ENCODE assay signal across 10 cellular contexts in the genomic region with DNA sequence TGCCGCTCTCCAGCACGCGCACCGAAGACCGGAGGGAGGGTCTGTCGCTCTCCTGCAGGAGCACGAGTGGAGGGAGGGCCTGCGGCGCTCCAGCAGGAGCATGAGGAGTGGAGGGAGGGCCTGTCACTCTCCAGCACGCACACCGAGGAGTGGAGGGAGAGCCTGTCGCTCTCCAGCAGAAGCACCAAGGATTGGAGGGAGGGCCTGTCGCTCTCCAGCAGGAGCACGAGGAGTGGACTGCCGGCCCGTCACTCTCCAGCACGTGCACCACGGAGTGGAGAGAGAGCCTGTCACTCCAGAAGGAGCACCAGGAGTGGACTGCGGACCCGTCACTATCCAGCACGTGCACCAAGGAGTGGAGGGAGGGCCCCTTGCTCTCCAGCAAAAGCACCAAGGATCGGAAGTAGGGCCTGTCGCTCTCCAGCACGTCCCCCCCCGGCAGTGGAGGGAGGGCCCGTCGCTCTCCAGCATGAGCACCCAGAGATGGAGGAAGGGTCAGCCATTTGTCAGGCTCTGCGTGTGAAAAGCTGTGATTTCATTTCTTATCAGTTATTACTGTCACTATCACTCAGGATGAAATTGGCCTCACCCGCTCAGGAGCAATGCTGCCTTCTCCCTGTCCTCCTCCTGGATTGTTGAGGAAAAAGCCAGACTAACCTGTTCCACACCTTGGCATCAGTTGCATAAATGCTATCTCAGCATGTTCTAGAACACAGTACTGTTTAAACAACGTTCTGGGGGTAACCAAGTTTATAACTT. TPM values are rescaled to one million over a fixed set of nuclear protein-coding genes. Genes with fewer than 3 reads are reported as not detected.
DNase-seq lines count a peak whose midpoint lies in the region; ATAC-seq and TF ChIP-seq lines count a peak whose summit lies in the region.
"Had no signal": no experiment of that assay in that cellular context is flagged by ENCODE, and none has a peak within 500 bp of the region (broad histone marks: within the 10 kb centered on the region; RNA-seq: fewer than 3 reads in every experiment).

No MANE protein-coding gene starts in this region.

- ATAC-seq in WTC11: peak; percentile 97

- peak overlapping the region; percentile 39; the same call in 1 of the 2 replicates for H3K4me3 Mint-ChIP-seq in WTC11
- H3K4me3 Mint-ChIP-seq: T-helper 1 cell treated with Interleukin-12 subunit alpha and Interleukin-12 subunit beta and Interleukin-4 antibody, amounts not matched to agents 30 μg/mL and 1 μg/mL, for 36 hours had no signal

- intact Hi-C loops in spleen (cut with DNase I; ENCODE audit: low total_unique reads): no loop called here

- no peak overlapping the region for H3K27ac Mint-ChIP-seq in WTC11
- H3K27ac Mint-ChIP-seq: T-helper 1 cell treated with Interleukin-12 subunit alpha and Interleukin-12 subunit beta and Interleukin-4 antibody, amounts not matched to agents 30 μg/mL and 1 μg/mL, for 36 hours had no signal

- peaks cover 6% of the 10 kb centered on the region for H3K27me3 Mint-ChIP-seq in WTC11 (ENCODE audit: low read depth)

- no peaks in the 10 kb centered on the region for H3K27me3 ChIP-seq in spleen (replicated peaks in 1 of 7)

- peaks cover 0 to 79% (median 21%) of the 10 kb centered on the region in 6 donors for H3K36me3 ChIP-seq in spleen

- TF ChIP-seq POLR2A in spleen (IDR thresholded peaks at IDR 0.05): no peak

- H3K27ac ChIP-seq in spleen: no peak overlapping the region

- peaks cover 0 to 5% (median 0%) of the 10 kb centered on the region in 6 donors for H3K4me1 ChIP-seq in spleen

- TF ChIP-seq CTCF in WTC11 (IDR thresholded peaks at IDR 0.05): no peak
- TF ChIP-seq CTCF in spleen (IDR thresholded peaks at IDR 0.05 in 8 of 11, conservative IDR thresholded peaks at IDR 0.05 in 3 of 11): no peak

- WGBS in spleen, 5 donors: 81 to 93% (median 86%) methylated on average over 23 to 30 of the region's 30 CpGs

- no peak overlapping the region for H3K4me3 ChIP-seq in spleen

- POLR2A ChIA-PET in WTC11 (lab: Charles Lee): no interaction called here

- peak; percentile 27 for DNase-seq in HCEC 1CT
- DNase-seq in WTC11 (ENCODE audit: low spot score): peak; percentile 73
- DNase-seq in iPS DF 4.7 (ENCODE audit: extremely low read depth, low spot score): peak; percentile 88
- peak; percentile 72 for DNase-seq in spleen
- no peak for DNase-seq in mesenteric fat pad (ENCODE audit: low spot score)
- no peak for DNase-seq in globus pallidus (ENCODE audit: low spot score)
- no peak for DNase-seq in NCI-H2196 (lab: John Stamatoyannopoulos, UW; ENCODE audit: unreplicated experiment)
- DNase-seq: activated naive CD4-positive, alpha-beta T cell treated with Interleukin-2 at 50 U/mL for 16 hours; NCI-H1694 had no signal

- no peaks in the 10 kb centered on the region for H3K4me1 Mint-ChIP-seq in WTC11

- H3K36me3 Mint-ChIP-seq in WTC11: peaks cover 25% of the 10 kb centered on the region

- CTCF ChIA-PET in WTC11 (lab: Charles Lee): no interaction called here

- H3K9me3 Mint-ChIP-seq in WTC11: peaks cover 5% of the 10 kb centered on the region
- H3K9me3 Mint-ChIP-seq: T-helper 1 cell treated with Interleukin-12 subunit alpha and Interleukin-12 subunit beta and Interleukin-4 antibody, amounts not matched to agents 30 μg/mL and 1 μg/mL, for 36 hours had no signal

- peaks cover 0 to 10% (median 5%) of the 10 kb centered on the region in 8 donors for H3K9me3 ChIP-seq in spleen

TF ChIP-seq in WTC11, 78 proteins besides CTCF, POLR2A, EP300 and RAD21 (continues in another document):
- TF ChIP-seq TEAD1 (CRISPR knock-in tag; IDR thresholded peaks at IDR 0.05): no peak; the same call in 1 of the 2 replicates
- no peak for TF ChIP-seq SMAD4 (CRISPR knock-in tag; IDR thresholded peaks at IDR 0.05)
- TF ChIP-seq, protein P1, sequence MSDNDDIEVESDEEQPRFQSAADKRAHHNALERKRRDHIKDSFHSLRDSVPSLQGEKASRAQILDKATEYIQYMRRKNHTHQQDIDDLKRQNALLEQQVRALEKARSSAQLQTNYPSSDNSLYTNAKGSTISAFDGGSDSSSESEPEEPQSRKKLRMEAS (CRISPR knock-in tag; IDR thresholded peaks at IDR 0.05): peak; percentile 89
- TF ChIP-seq PRRX2 (CRISPR knock-in tag; IDR thresholded peaks at IDR 0.05): no peak
- no peak for TF ChIP-seq TP53 (CRISPR knock-in tag; IDR thresholded peaks at IDR 0.05)
- no peak for TF ChIP-seq ZNF396 (CRISPR knock-in tag; IDR thresholded peaks at IDR 0.05; ENCODE audit: borderline replicate concordance)
- TF ChIP-seq ZNF532 (CRISPR knock-in tag; IDR thresholded peaks at IDR 0.05; ENCODE audit: borderline replicate concordance): no peak
- no peak for TF ChIP-seq ESRRA (CRISPR knock-in tag; IDR thresholded peaks at IDR 0.05; ENCODE audit: borderline replicate concordance)
- no peak for TF ChIP-seq NR3C1 (CRISPR knock-in tag; conservative IDR thresholded peaks at IDR 0.05; ENCODE audit: low read depth)
- peak; percentile 63 for TF ChIP-seq USF2 (CRISPR knock-in tag; IDR thresholded peaks at IDR 0.05)
- no peak for TF ChIP-seq E2F1 (CRISPR knock-in tag; IDR thresholded peaks at IDR 0.05)
- TF ChIP-seq ATF1 (CRISPR knock-in tag; IDR thresholded peaks at IDR 0.05): 0 out of 2 replicates have a peak, but pooled peaks have one; percentile 7
- TF ChIP-seq FOXJ3 (CRISPR knock-in tag; IDR thresholded peaks at IDR 0.05; ENCODE audit: borderline replicate concordance): no peak
- TF ChIP-seq FOXK1 (CRISPR knock-in tag; IDR thresholded peaks at IDR 0.05): no peak
- TF ChIP-seq JAZF1 (CRISPR knock-in tag; IDR thresholded peaks at IDR 0.05): no peak
- no peak for TF ChIP-seq NR1H2 (CRISPR knock-in tag; IDR thresholded peaks at IDR 0.05)
- peak; percentile 99 for TF ChIP-seq NFYB (CRISPR knock-in tag; conservative IDR thresholded peaks at IDR 0.05; ENCODE audit: low read depth)
- TF ChIP-seq, protein P2, sequence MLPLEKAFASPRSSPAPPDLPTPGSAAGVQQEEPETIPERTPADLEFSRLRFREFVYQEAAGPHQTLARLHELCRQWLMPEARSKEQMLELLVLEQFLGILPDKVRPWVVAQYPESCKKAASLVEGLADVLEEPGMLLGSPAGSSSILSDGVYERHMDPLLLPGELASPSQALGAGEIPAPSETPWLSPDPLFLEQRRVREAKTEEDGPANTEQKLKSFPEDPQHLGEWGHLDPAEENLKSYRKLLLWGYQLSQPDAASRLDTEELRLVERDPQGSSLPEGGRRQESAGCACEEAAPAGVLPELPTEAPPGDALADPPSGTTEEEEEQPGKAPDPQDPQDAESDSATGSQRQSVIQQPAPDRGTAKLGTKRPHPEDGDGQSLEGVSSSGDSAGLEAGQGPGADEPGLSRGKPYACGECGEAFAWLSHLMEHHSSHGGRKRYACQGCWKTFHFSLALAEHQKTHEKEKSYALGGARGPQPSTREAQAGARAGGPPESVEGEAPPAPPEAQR (CRISPR knock-in tag; IDR thresholded peaks at IDR 0.05): no peak
- TF ChIP-seq KAT7 (CRISPR knock-in tag; IDR thresholded peaks at IDR 0.05; ENCODE audit: borderline replicate concordance): no peak

RNA-seq across cellular contexts. Expression of gene ADI1, which starts 35.9 kb away (rescaled TPM):
- total RNA-seq in WTC11 (2021) (20.1 to 21.4 TPM (median 20.1 TPM) in 3 replicates), spleen (100 to 1,000 TPM in 1 of 7 donors, 10 to 100 TPM in 6; 36.5 to 106 (median 55.8) TPM), mesenteric fat pad (63.6 TPM)
- polyA plus RNA-seq in spleen: 10 to 100 TPM; 31.8 to 56.0 (median 48.4) TPM

Comparison
In these comparisons a context has a peak if more than half of its experiments do, and no peak if none do; other contexts are left out.
1. DNase-seq: peak in HCEC 1CT (single experiment), WTC11 (single experiment), iPS DF 4.7 (single experiment) and spleen (single experiment); none in mesenteric fat pad (single experiment), globus pallidus (single experiment) and NCI-H2196 (single experiment).